1 cellular context compared by ENCODE assay signal in the genomic region with DNA sequence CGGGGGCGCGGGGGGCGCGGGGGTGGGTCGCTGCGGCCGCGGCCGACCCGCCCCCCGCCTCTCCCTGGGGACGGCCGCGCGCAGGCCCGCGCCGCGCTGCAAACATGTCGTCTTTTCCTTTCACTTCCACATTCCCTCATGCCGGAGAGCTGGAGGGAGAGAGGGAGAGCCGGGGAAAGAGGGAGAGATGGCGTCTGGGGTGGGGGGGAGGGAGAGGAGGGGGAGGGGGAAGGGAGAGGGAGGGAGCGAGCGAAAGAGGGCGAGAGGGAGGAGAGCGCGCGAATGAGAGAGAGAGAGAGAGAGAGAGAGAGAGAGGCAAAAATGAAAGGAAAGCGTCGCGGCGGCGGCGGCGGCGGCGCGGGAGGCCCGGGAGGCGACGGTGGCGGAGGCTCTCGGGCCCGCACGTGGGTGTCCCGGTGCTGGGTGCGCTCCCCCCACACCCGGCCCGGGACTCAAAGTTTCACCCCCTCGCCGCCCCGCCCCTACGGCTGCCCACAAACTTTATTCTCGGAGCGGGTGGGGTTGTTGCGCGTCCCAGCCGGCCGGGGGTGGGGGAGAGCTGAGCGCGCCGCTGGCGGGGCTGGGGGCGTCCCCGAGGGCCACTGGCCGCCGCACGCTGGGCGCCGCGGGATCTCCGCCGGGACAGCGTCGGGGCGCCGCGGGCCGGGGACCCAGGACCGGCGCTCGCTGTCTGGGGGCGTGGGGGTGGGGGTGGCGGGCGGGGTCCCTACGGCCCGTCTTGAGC.
TF ChIP-seq lines count a peak whose summit lies in the region.

No MANE protein-coding gene starts in this region.

TF ChIP-seq in A549, 52 proteins besides CTCF, POLR2A, EP300 and RAD21 (continued from another document):
- TF ChIP-seq JUN (IDR thresholded peaks at IDR 0.05) (peak in 1 of 2 experiments; percentile 68; a peak in 2 of 5 replicates), PHF8 (IDR thresholded peaks at IDR 0.05; ENCODE audit: borderline replicate concordance, low read depth) (peak; percentile 60)
- TF ChIP-seq, protein P1, sequence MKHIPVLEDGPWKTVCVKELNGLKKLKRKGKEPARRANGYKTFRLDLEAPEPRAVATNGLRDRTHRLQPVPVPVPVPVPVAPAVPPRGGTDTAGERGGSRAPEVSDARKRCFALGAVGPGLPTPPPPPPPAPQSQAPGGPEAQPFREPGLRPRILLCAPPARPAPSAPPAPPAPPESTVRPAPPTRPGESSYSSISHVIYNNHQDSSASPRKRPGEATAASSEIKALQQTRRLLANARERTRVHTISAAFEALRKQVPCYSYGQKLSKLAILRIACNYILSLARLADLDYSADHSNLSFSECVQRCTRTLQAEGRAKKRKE (CRISPR knock-in tag; IDR thresholded peaks at IDR 0.05; ENCODE audit: low read depth) = no peak
TF ChIP-seq in A549: peak in this region for 7.
